Comparison of ENCODE assay signal across 8 cellular contexts in the genomic region with DNA sequence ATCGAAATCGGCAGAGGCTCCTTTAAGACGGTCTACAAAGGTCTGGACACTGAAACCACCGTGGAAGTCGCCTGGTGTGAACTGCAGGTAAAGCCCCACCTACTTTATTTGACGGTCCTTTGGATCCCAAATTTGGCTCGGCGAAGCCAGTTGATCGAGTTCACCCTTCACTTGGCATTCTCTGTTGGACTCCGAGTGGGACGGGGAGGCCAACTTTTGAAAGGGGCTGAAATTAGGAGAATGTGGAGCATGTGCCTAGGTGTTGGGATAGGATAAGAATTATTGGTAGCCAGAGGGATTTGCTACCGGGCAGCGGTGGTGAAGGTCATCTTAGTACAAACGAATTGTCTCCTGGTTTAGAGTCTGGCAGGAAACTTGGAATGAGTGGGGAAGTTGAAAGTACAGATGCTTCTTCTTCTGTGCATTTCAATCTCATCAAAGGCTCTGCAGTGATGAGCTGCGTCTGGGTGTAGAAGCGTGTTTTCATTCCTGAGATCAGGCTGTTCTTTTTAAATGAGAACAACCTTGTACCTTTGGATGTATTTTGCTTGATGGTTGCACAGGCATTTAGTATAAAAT. TPM values are rescaled to one million over a fixed set of nuclear protein-coding genes. Genes with fewer than 3 reads are reported as not detected.
DNase-seq lines count a peak whose midpoint lies in the region; ATAC-seq and TF ChIP-seq lines count a peak whose summit lies in the region.

No MANE protein-coding gene starts in this region.

- DNase-seq in activated naive CD4-positive, alpha-beta T cell treated with anti-CD3 and anti-CD28 coated beads for 36 hours = peak; percentile 9
- DNase-seq in activated naive CD4-positive, alpha-beta T cell treated with Interleukin-2 at 50 U/mL for 16 hours = no peak
- DNase-seq in SJSA1 (ENCODE audit: low read depth in 1 of 2, low spot score in 2 of 2) (no peak), epithelial cell of prostate (ENCODE audit: low read depth, low spot score) (no peak), OCI-M2 (lab: John Stamatoyannopoulos, UW; ENCODE audit: unreplicated experiment) (no peak)

- H3K9me3 Mint-ChIP-seq in activated naive CD4-positive, alpha-beta T cell treated with anti-CD3 and anti-CD28 coated beads for 36 hours = no peaks in the 10 kb centered on the region
- H3K9me3 Mint-ChIP-seq in nephron = no peaks in the 10 kb centered on the region

- H3K27ac Mint-ChIP-seq in activated naive CD4-positive, alpha-beta T cell treated with anti-CD3 and anti-CD28 coated beads for 36 hours = peak overlapping the region; percentile 94
- peak overlapping the region; percentile 24 to 28 (median 25) for H3K27ac Mint-ChIP-seq in nephron

- intact Hi-C loops in activated naive CD4-positive, alpha-beta T cell treated with anti-CD3 and anti-CD28 coated beads for 36 hours (cut with micrococcal nuclease) = loop anchor here (2.0 to 10.0 kb wide), 5 partner anchors 18 to 838 kb away; a partner anchor contains a TSS

- no peak for ATAC-seq in GM19397 (IDR thresholded peaks at IDR 0.05; ENCODE audit: unreplicated experiment)
- no peak for ATAC-seq in GM21447 (IDR thresholded peaks at IDR 0.05; ENCODE audit: unreplicated experiment)

- no peaks in the 10 kb centered on the region for H3K27me3 ChIP-seq in SJSA1 (replicated peaks)

- no peak overlapping the region for H3K27ac ChIP-seq in SJSA1
- peak overlapping the region; percentile 88 for H3K27ac ChIP-seq in epithelial cell of prostate

- TF ChIP-seq CTCF in nephron (IDR thresholded peaks at IDR 0.05; ENCODE audit: unreplicated experiment in 3 of 3) = no peak

- CTCF ChIA-PET in activated naive CD4-positive, alpha-beta T cell treated with anti-CD3 and anti-CD28 coated beads for 36 hours (lab: Charles Lee) = interaction anchor here (0.5 to 6.9 kb wide), 21 partner anchors 9 to 195 kb away, joined by 3 to 69 read pairs (median 4); a partner anchor contains a TSS

- no peaks in the 10 kb centered on the region for H3K27me3 Mint-ChIP-seq in activated naive CD4-positive, alpha-beta T cell treated with anti-CD3 and anti-CD28 coated beads for 36 hours (ENCODE audit: low read depth)
- peaks cover 8% of the 10 kb centered on the region for H3K27me3 Mint-ChIP-seq in nephron (ENCODE audit: low read depth)

- peak overlapping the region; percentile 87 for H3K4me3 ChIP-seq in SJSA1

- peaks cover 26% of the 10 kb centered on the region for H3K4me1 ChIP-seq in SJSA1 (replicated peaks)

- peaks cover 26% of the 10 kb centered on the region for H3K36me3 ChIP-seq in SJSA1

- H3K9me3 ChIP-seq in SJSA1 (replicated peaks) = no peaks in the 10 kb centered on the region

- H3K4me3 Mint-ChIP-seq in activated naive CD4-positive, alpha-beta T cell treated with anti-CD3 and anti-CD28 coated beads for 36 hours = no peak overlapping the region
- H3K4me3 Mint-ChIP-seq in nephron = peak overlapping the region; percentile 90 to 97 (median 94)

- H3K4me1 Mint-ChIP-seq in activated naive CD4-positive, alpha-beta T cell treated with anti-CD3 and anti-CD28 coated beads for 36 hours (ENCODE audit: low read depth) = peaks cover 41% of the 10 kb centered on the region
- peaks cover 33% of the 10 kb centered on the region for H3K4me1 Mint-ChIP-seq in nephron

- peaks cover 28% of the 10 kb centered on the region for H3K36me3 Mint-ChIP-seq in activated naive CD4-positive, alpha-beta T cell treated with anti-CD3 and anti-CD28 coated beads for 36 hours (ENCODE audit: low read depth)
- peaks cover 10% of the 10 kb centered on the region for H3K36me3 Mint-ChIP-seq in nephron (ENCODE audit: low read depth)

RNA-seq across cellular contexts. Expression of a gene that starts 1.9 kb away (rescaled TPM):
- total RNA-seq in activated naive CD4-positive, alpha-beta T cell treated with anti-CD3 and anti-CD28 coated beads for 36 hours = 100 to 1,000 TPM; 112 to 134 TPM
- 18.5 and 55.3 TPM in 2 replicates for total RNA-seq in SJSA1 (2014; rRNA removed; shearing (Covaris generic))
